12 cellular contexts compared by ENCODE assay signal in the genomic region with DNA sequence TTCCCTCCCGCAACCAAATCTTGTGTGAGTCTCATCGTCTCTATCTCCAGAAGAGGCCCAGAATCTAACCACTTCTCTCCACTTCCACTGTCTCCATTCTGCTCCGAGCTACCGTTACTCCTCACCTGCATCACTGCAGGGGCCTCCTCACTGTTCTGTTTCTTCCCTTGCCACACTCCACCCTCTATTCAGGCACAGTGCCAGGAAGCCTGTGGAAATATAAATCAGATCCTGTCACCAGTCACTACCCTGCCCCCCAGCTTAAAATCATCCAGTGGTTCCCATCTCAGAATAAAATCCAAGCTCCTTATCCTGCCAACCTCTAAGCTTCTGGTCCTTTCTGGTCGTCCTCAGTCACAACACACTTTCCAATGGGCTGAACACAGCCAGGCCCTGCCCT. TPM values are rescaled to one million over a fixed set of nuclear protein-coding genes. Genes with fewer than 3 reads are reported as not detected.
DNase-seq lines count a peak whose midpoint lies in the region; ATAC-seq and TF ChIP-seq lines count a peak whose summit lies in the region.
"Had no signal": no experiment of that assay in that cellular context is flagged by ENCODE, and none has a peak within 500 bp of the region (broad histone marks: within the 10 kb centered on the region; RNA-seq: fewer than 3 reads in every experiment).

No MANE protein-coding gene starts in this region.

- H3K4me1 ChIP-seq in fibroblast of lung (ENCODE audit: control insufficient read depth, extremely low read depth, insufficient read depth, low read length): no peaks in the 10 kb centered on the region
- peaks cover 6% of the 10 kb centered on the region for H3K4me1 ChIP-seq in psoas muscle

- H3K27ac ChIP-seq in fibroblast of lung (ENCODE audit: insufficient read depth, low read length): no peak overlapping the region
- no peak overlapping the region for H3K27ac ChIP-seq in psoas muscle

- H4K20me1 ChIP-seq in fibroblast of lung (ENCODE audit: control insufficient read depth, extremely low read depth, insufficient read depth, low read length): no peaks in the 10 kb centered on the region

- peak overlapping the region; percentile 38 for H3K27ac Mint-ChIP-seq in T-helper 2 cell treated with Interferon-gamma antibody and Interleukin-4, amounts not matched to agents 5 μg/mL and 100 μg/mL, for 36 hours
- H3K27ac Mint-ChIP-seq in T-cell: peak overlapping the region; percentile 24 to 93

- H3K4me3 Mint-ChIP-seq in T-helper 2 cell treated with Interferon-gamma antibody and Interleukin-4, amounts not matched to agents 5 μg/mL and 100 μg/mL, for 36 hours: peak overlapping the region; percentile 91
- H3K4me3 Mint-ChIP-seq in T-cell: peak overlapping the region; percentile 90 to 93 (median 91)

- no peaks in the 10 kb centered on the region for H3K79me2 ChIP-seq in fibroblast of lung (ENCODE audit: control insufficient read depth, insufficient read depth, low read length)

- peak overlapping the region; percentile 99 for H2AFZ ChIP-seq in fibroblast of lung (ENCODE audit: low read length)

- peaks cover 15% of the 10 kb centered on the region for H3K4me1 Mint-ChIP-seq in T-helper 2 cell treated with Interferon-gamma antibody and Interleukin-4, amounts not matched to agents 5 μg/mL and 100 μg/mL, for 36 hours (ENCODE audit: low read depth)
- H3K4me1 Mint-ChIP-seq in T-cell: peaks cover 23 to 28% (median 23%) of the 10 kb centered on the region in 3 donors

- no peak for DNase-seq in T-helper 2 cell treated with Interferon-gamma antibody and Interleukin-4, amounts not matched to agents 5 μg/mL and 100 μg/mL, for 36 hours (ENCODE audit: low spot score)
- DNase-seq in T-helper 2 cell: no peak
- no peak for DNase-seq in T-cell
- no peak for DNase-seq in fibroblast of lung (ENCODE audit: low read depth in 2 of 2)
- no peak for DNase-seq in psoas muscle
- no peak for DNase-seq in retina
- DNase-seq in NCI-H524 (lab: John Stamatoyannopoulos, UW): no peak
- no peak for DNase-seq in stimulated activated CD4-positive, alpha-beta T cell treated with anti-CD3 and anti-CD28 coated beads, Interleukin-4, amount 100 ng/mL, for 1 hour
- DNase-seq: tibial artery had no signal

- no peak for ATAC-seq in T-cell (replicated peaks in 1 of 4)
- no peak for ATAC-seq in psoas muscle

- H3K27me3 Mint-ChIP-seq in T-helper 2 cell treated with Interferon-gamma antibody and Interleukin-4, amounts not matched to agents 5 μg/mL and 100 μg/mL, for 36 hours (ENCODE audit: low read depth): peaks cover 6% of the 10 kb centered on the region
- H3K27me3 Mint-ChIP-seq in T-cell: peaks cover 28% of the 10 kb centered on the region in 2 donors

- no peaks in the 10 kb centered on the region for H3K9me3 ChIP-seq in fibroblast of lung (ENCODE audit: control insufficient read depth, insufficient read depth, low read depth, low read length)
- H3K9me3 ChIP-seq in psoas muscle: no peaks in the 10 kb centered on the region
- H3K9me3 ChIP-seq: tibial artery had no signal

- peak overlapping the region; percentile 90 for H3K4me2 ChIP-seq in fibroblast of lung (ENCODE audit: extremely low read depth, insufficient read depth, low read length)

- peaks cover 4% of the 10 kb centered on the region for H3K36me3 Mint-ChIP-seq in T-helper 2 cell treated with Interferon-gamma antibody and Interleukin-4, amounts not matched to agents 5 μg/mL and 100 μg/mL, for 36 hours (ENCODE audit: low read depth)
- H3K36me3 Mint-ChIP-seq in T-cell: peaks cover 4% of the 10 kb centered on the region

- TF ChIP-seq CTCF in fibroblast of lung (conservative IDR thresholded peaks at IDR 0.05 in 1 of 2, IDR thresholded peaks at IDR 0.05 in 1 of 2; ENCODE audit: low read depth in 1 of 2, low read length in 2 of 2) (no peak), psoas muscle (IDR thresholded peaks at IDR 0.05) (no peak)

- POLR2A ChIA-PET in T-cell (lab: Charles Lee): no interaction called here

- H3K9ac ChIP-seq in fibroblast of lung (ENCODE audit: insufficient read depth, low read length): no peak overlapping the region

- H3K4me3 ChIP-seq in fibroblast of lung (replicated peaks in 1 of 4; ENCODE audit: control extremely low read depth in 1 of 4, insufficient read depth in 1 of 4, low read depth in 3 of 4, low read length in 4 of 4) (peak overlapping the region in 2 of 4 experiments; percentile 64 to 76), psoas muscle (peak overlapping the region; percentile 81)

- H3K36me3 ChIP-seq in fibroblast of lung (ENCODE audit: control insufficient read depth, insufficient read depth, low read length) (no peaks in the 10 kb centered on the region), psoas muscle (ENCODE audit: insufficient read depth in 1 of 2, low read depth in 1 of 2) (no peaks in the 10 kb centered on the region)
- H3K36me3 ChIP-seq: tibial artery had no signal

- no peaks in the 10 kb centered on the region for H3K9me3 Mint-ChIP-seq in T-helper 2 cell treated with Interferon-gamma antibody and Interleukin-4, amounts not matched to agents 5 μg/mL and 100 μg/mL, for 36 hours
- H3K9me3 Mint-ChIP-seq in T-cell: peaks cover 0 to 5% (median 2%) of the 10 kb centered on the region in 3 donors

- intact Hi-C loops in psoas muscle (cut with DNase I): loop anchor here in 1 of 2 donors (2.0 to 5.0 kb wide), 3 partner anchors 22 to 488 kb away; no protein-coding TSS in a partner anchor

- CTCF ChIA-PET in T-cell (lab: Charles Lee): no interaction called here

- 89 to 94% (median 90%) methylated on average over 5 of the region's 5 CpGs for WGBS in psoas muscle, 3 donors

- H3K27me3 ChIP-seq in fibroblast of lung (ENCODE audit: control insufficient read depth, insufficient read depth, low read length): no peaks in the 10 kb centered on the region
- peaks cover 0 to 13% (median 5%) of the 10 kb centered on the region in 3 donors for H3K27me3 ChIP-seq in psoas muscle (ENCODE audit: insufficient read depth in 3 of 3, low read length in 2 of 3)

RNA-seq across cellular contexts. Expression of gene ZNF175, which starts 24.1 kb away (rescaled TPM):
- total RNA-seq in T-cell (10 to 100 TPM in 3 of 5 donors, 1 to 10 TPM in 2; 6.7 to 16.8 (median 12.3) TPM), fibroblast of lung (4.1 and 5.0 TPM in 2 replicates), psoas muscle (1 to 10 TPM; 4.4 to 8.9 (median 6.7) TPM)
- polyA plus RNA-seq in fibroblast of lung (4.7 and 7.6 TPM in 2 replicates), psoas muscle (1 to 10 TPM; 2.3 to 6.2 (median 3.0) TPM)
- 7.0 and 7.1 TPM in 2 replicates for polyA plus RNA-seq in fibroblast of lung (2012)
- 1.2 and 2.4 TPM in 2 replicates for polyA minus RNA-seq in fibroblast of lung (ENCODE audit: low replicate concordance)

RNA-seq across cellular contexts. Expression of gene SIGLEC5, which starts 35.0 kb away (rescaled TPM):
- under 1 TPM in 2 of 5 donors, not detected in 3; 0.16 to 0.26 TPM for total RNA-seq in T-cell
- not detected in 2 replicates for total RNA-seq in fibroblast of lung
- not detected in 2 replicates for polyA plus RNA-seq in fibroblast of lung
- polyA plus RNA-seq in fibroblast of lung (2012): not detected in 2 replicates
- polyA minus RNA-seq in fibroblast of lung (ENCODE audit: low replicate concordance): not detected in 2 replicates
- under 1 TPM in 2 of 4 donors, not detected in 2; 0.56 to 0.65 TPM for total RNA-seq in psoas muscle
- under 1 TPM in 1 of 3 donors, not detected in 2; 0.01 TPM for polyA plus RNA-seq in psoas muscle
- total RNA-seq: HT1080, NCI-H460, smooth muscle cell had no signal
- polyA plus RNA-seq: smooth muscle cell had no signal

RNA-seq across cellular contexts. Expression of gene SIGLEC14, which starts 51.4 kb away (rescaled TPM):
- total RNA-seq in T-cell: 1 to 10 TPM in 1 of 5 donors, under 1 TPM in 2, not detected in 2; 0.68 to 1.1 (median 0.93) TPM
- not detected in 2 replicates for total RNA-seq in fibroblast of lung
- polyA plus RNA-seq in fibroblast of lung: not detected in 2 replicates
- not detected in 2 replicates for polyA plus RNA-seq in fibroblast of lung (2012)
- polyA minus RNA-seq in fibroblast of lung (ENCODE audit: low replicate concordance): not detected in 2 replicates
- total RNA-seq in psoas muscle: 1 to 10 TPM in 3 of 4 donors, under 1 TPM in 1; 0.93 to 1.9 (median 1.1) TPM
- under 1 TPM; 0.07 to 0.49 (median 0.10) TPM for polyA plus RNA-seq in psoas muscle
- total RNA-seq: NCI-H460, smooth muscle cell had no signal
- polyA plus RNA-seq: smooth muscle cell had no signal
